Comparison of ENCODE assay signal across 16 cellular contexts in genomic region chr6:34633256-34633655, GRCh38.
"Had no signal": no experiment of that assay in that cellular context is flagged by ENCODE, and none has a peak within 500 bp of the region (broad histone marks: within the 10 kb centered on the region; RNA-seq: fewer than 3 reads in every experiment).

No MANE protein-coding gene starts in this region.

- H3K4me3 ChIP-seq: breast epithelium, dorsolateral prefrontal cortex, lower lobe of right lung, prostate gland, right atrium auricular region, SK-N-MC, upper lobe of right lung had no signal

- H3K27me3 ChIP-seq: breast epithelium, dorsolateral prefrontal cortex, foreskin keratinocyte, right atrium auricular region, upper lobe of right lung had no signal

- H3K9me3 ChIP-seq: breast epithelium, lower lobe of right lung, prostate gland, right atrium auricular region, upper lobe of right lung had no signal

- H3K4me1 ChIP-seq: breast epithelium, lower lobe of right lung, prostate gland, upper lobe of right lung had no signal

- ATAC-seq: activated CD8-positive, alpha-beta memory T cell treated with anti-CD3 and anti-CD28 coated beads, Interleukin-2, amount 10 ng/mL, durations not matched to agents 7 days and 5 days; foreskin keratinocyte; lower lobe of right lung; upper lobe of right lung had no signal

- H3K27ac Mint-ChIP-seq: activated B cell treated with CpG ODN at 0.5 μM for 24 hours; activated CD4-positive, alpha-beta memory T cell treated with anti-CD3 and anti-CD28 coated beads, Interleukin-2, amount 10 ng/mL, durations not matched to agents 7 days and 5 days; activated CD8-positive, alpha-beta memory T cell treated with anti-CD3 and anti-CD28 coated beads, Interleukin-2, amount 10 ng/mL, durations not matched to agents 7 days and 5 days; activated naive CD4-positive, alpha-beta T cell treated with anti-CD3 and anti-CD28 coated beads for 36 hours had no signal

- H3K4me3 Mint-ChIP-seq: activated B cell treated with CpG ODN at 0.5 μM for 24 hours; activated CD4-positive, alpha-beta memory T cell treated with anti-CD3 and anti-CD28 coated beads, Interleukin-2, amount 10 ng/mL, durations not matched to agents 7 days and 5 days; activated CD8-positive, alpha-beta memory T cell treated with anti-CD3 and anti-CD28 coated beads, Interleukin-2, amount 10 ng/mL, durations not matched to agents 7 days and 5 days; activated naive CD4-positive, alpha-beta T cell treated with anti-CD3 and anti-CD28 coated beads for 36 hours had no signal

- H3K27ac ChIP-seq: breast epithelium, dorsolateral prefrontal cortex, foreskin keratinocyte, lower lobe of right lung, prostate gland, right atrium auricular region, SK-N-MC, upper lobe of right lung had no signal

- H3K27me3 Mint-ChIP-seq: activated B cell treated with CpG ODN at 0.5 μM for 24 hours; activated CD4-positive, alpha-beta memory T cell treated with anti-CD3 and anti-CD28 coated beads, Interleukin-2, amount 10 ng/mL, durations not matched to agents 7 days and 5 days; activated CD8-positive, alpha-beta memory T cell treated with anti-CD3 and anti-CD28 coated beads, Interleukin-2, amount 10 ng/mL, durations not matched to agents 7 days and 5 days had no signal

- H3K36me3 ChIP-seq: breast epithelium, prostate gland, right atrium auricular region, upper lobe of right lung had no signal

- DNase-seq: activated B cell treated with CpG ODN at 0.5 μM for 24 hours; activated CD4-positive, alpha-beta memory T cell treated with anti-CD3 and anti-CD28 coated beads, Interleukin-2, amount 10 ng/mL, durations not matched to agents 7 days and 5 days; activated CD4-positive, alpha-beta T cell treated with anti-CD3 and anti-CD28 coated beads for 48 hours; activated CD8-positive, alpha-beta memory T cell treated with anti-CD3 and anti-CD28 coated beads, Interleukin-2, amount 10 ng/mL, durations not matched to agents 7 days and 5 days; activated naive CD4-positive, alpha-beta T cell treated with anti-CD3 and anti-CD28 coated beads for 36 hours; aorta; dorsolateral prefrontal cortex; foreskin keratinocyte; hippocampal formation; islet precursor cell; lower lobe of right lung; upper lobe of right lung had no signal

- H3K4me1 Mint-ChIP-seq: activated CD8-positive, alpha-beta memory T cell treated with anti-CD3 and anti-CD28 coated beads, Interleukin-2, amount 10 ng/mL, durations not matched to agents 7 days and 5 days had no signal

- H3K9me3 Mint-ChIP-seq: activated B cell treated with CpG ODN at 0.5 μM for 24 hours; activated CD4-positive, alpha-beta memory T cell treated with anti-CD3 and anti-CD28 coated beads, Interleukin-2, amount 10 ng/mL, durations not matched to agents 7 days and 5 days; activated naive CD4-positive, alpha-beta T cell treated with anti-CD3 and anti-CD28 coated beads for 36 hours had no signal
